In genomic region chr7:141203177-141203576, GRCh38 we compare ENCODE assay signal across 19 cellular contexts.
DNase-seq lines count a peak whose midpoint lies in the region; ATAC-seq, FAIRE-seq and TF ChIP-seq lines count a peak whose summit lies in the region.
"Had no signal": no experiment of that assay in that cellular context is flagged by ENCODE, and none has a peak within 500 bp of the region (broad histone marks: within the 10 kb centered on the region; RNA-seq: fewer than 3 reads in every experiment).

No MANE protein-coding gene starts in this region.

- dilution Hi-C loops in IMR-90 (cut with HindIII; ENCODE audit: low sequenced_read_pairs, unreplicated experiment), result no loop called here

- no peaks in the 10 kb centered on the region for H3K4me1 ChIP-seq in IMR-90 (ENCODE audit: control insufficient read depth, insufficient read depth, low read length)
- H3K4me1 ChIP-seq in H1 (replicated peaks in 1 of 4; ENCODE audit: control insufficient read depth in 3 of 4, insufficient read depth in 4 of 4, low read length in 3 of 4), result peaks cover 0 to 5% (median under 1%) of the 10 kb centered on the region in 4 experiments; a peak in 6 of 7 replicates
- H3K4me1 ChIP-seq in trophoblast cell (ENCODE audit: control insufficient read depth in 1 of 2, insufficient read depth in 2 of 2, low read length in 2 of 2), result peaks cover 0 to under 1% of the 10 kb centered on the region in 2 experiments
- peaks cover 0 to 15% of the 10 kb centered on the region in 2 experiments; a peak in 1 of 4 replicates for H3K4me1 ChIP-seq in SK-N-SH (ENCODE audit: control insufficient read depth in 1 of 2, insufficient read depth in 2 of 2, low read depth in 1 of 2, low read length in 1 of 2)

- CTCF ChIA-PET in IMR-90 (lab: Yijun Ruan, JAX) (no interaction called here), H1 (lab: Charles Lee; ENCODE audit: partially characterized antibody) (no interaction called here), SK-N-SH (lab: Yijun Ruan, JAX) (interaction anchor here (1.3 kb wide), 1 partner anchor 18 kb away, joined by 3 read pairs; no protein-coding TSS in a partner anchor)

- H2BK20ac ChIP-seq in IMR-90 (ENCODE audit: low read depth, low read length), result no peak overlapping the region
- H2BK20ac ChIP-seq in H1 (ENCODE audit: low read length), result no peak overlapping the region

- H4K20me1 ChIP-seq in IMR-90 (ENCODE audit: insufficient read depth, low read length) (no peaks in the 10 kb centered on the region), H1 (replicated peaks in 1 of 2; ENCODE audit: control insufficient read depth in 1 of 2, insufficient read depth in 2 of 2, low read length in 2 of 2) (no peaks in the 10 kb centered on the region), SK-N-SH (ENCODE audit: insufficient read depth) (no peaks in the 10 kb centered on the region)

- H3K27ac ChIP-seq in IMR-90 (ENCODE audit: insufficient read depth, low read length) (no peak overlapping the region), H1 (ENCODE audit: low read depth, low read length) (no peak overlapping the region), trophoblast cell (ENCODE audit: low read depth, low read length) (no peak overlapping the region), SK-N-SH (ENCODE audit: low read depth in 2 of 2, low read length in 1 of 2) (no peak overlapping the region)

- no peak overlapping the region for H2BK120ac ChIP-seq in IMR-90 (ENCODE audit: low read depth, low read length)
- no peak overlapping the region for H2BK120ac ChIP-seq in H1 (replicated peaks; ENCODE audit: low read depth, low read length)
- no peak overlapping the region for H2BK120ac ChIP-seq in trophoblast cell (ENCODE audit: insufficient read depth, low read length, poor library complexity)

- in situ Hi-C loops in IMR-90 (cut with MboI; ENCODE audit: low sequenced_read_pairs), result no loop called here

- H3K23ac ChIP-seq in IMR-90 (ENCODE audit: low read depth, low read length), result no peak overlapping the region
- H3K23ac ChIP-seq in H1 (ENCODE audit: insufficient read length), result no peak overlapping the region
- H3K23ac ChIP-seq in trophoblast cell (ENCODE audit: low read length), result peak overlapping the region; percentile 83

- TF ChIP-seq EP300 in H1 (IDR thresholded peaks at IDR 0.05; ENCODE audit: borderline replicate concordance in 1 of 2, low read depth in 2 of 2, low read length in 2 of 2) (no peak), SK-N-SH (IDR thresholded peaks at IDR 0.05; ENCODE audit: borderline replicate concordance in 1 of 2, low read depth in 1 of 2, low read length in 1 of 2) (no peak)

- H3K18ac ChIP-seq in IMR-90 (ENCODE audit: low read depth, low read length), result no peak overlapping the region
- no peak overlapping the region for H3K18ac ChIP-seq in H1 (ENCODE audit: extremely low read depth, low read length)
- H3K18ac ChIP-seq in trophoblast cell (ENCODE audit: low read length), result no peak overlapping the region

- no peaks in the 10 kb centered on the region for H3K27me3 ChIP-seq in IMR-90 (ENCODE audit: control insufficient read depth, insufficient read depth, low read length)
- H3K27me3 ChIP-seq in H1 (replicated peaks in 1 of 4; ENCODE audit: control insufficient read depth in 3 of 4, extremely low read depth in 1 of 4, insufficient read depth in 3 of 4, low read length in 3 of 4), result no peaks in the 10 kb centered on the region
- H3K27me3 ChIP-seq in trophoblast cell (ENCODE audit: insufficient read depth, low read length), result no peaks in the 10 kb centered on the region
- no peaks in the 10 kb centered on the region for H3K27me3 ChIP-seq in SK-N-SH (ENCODE audit: insufficient read depth)

- no peak overlapping the region for H4K5ac ChIP-seq in IMR-90 (ENCODE audit: low read depth, low read length)
- no peak overlapping the region for H4K5ac ChIP-seq in H1 (ENCODE audit: insufficient read length, low read depth, low read length)

- intact Hi-C loops in IMR-90 (cut with micrococcal nuclease), result no loop called here

- no peaks in the 10 kb centered on the region for H3K9me1 ChIP-seq in IMR-90 (ENCODE audit: insufficient read depth, low read length)

- no peak overlapping the region for H2BK15ac ChIP-seq in IMR-90 (ENCODE audit: low read depth, low read length)
- H2BK15ac ChIP-seq in H1 (ENCODE audit: low read length), result no peak overlapping the region

- no peaks in the 10 kb centered on the region for H3F3A ChIP-seq in SK-N-SH (replicated peaks; ENCODE audit: insufficient read depth)

- peak overlapping the region; percentile 17 for H2AFZ ChIP-seq in IMR-90 (replicated peaks; ENCODE audit: low read length, poor library complexity)
- H2AFZ ChIP-seq in H1 (ENCODE audit: low read length), result no peak overlapping the region
- no peak overlapping the region for H2AFZ ChIP-seq in trophoblast cell (ENCODE audit: insufficient read depth, low read length, poor library complexity)
- no peak overlapping the region for H2AFZ ChIP-seq in SK-N-SH (ENCODE audit: low read depth)
- H2AFZ ChIP-seq: GM23338 had no signal

- POLR2A ChIA-PET in IMR-90 (lab: Charles Lee; ENCODE audit: unreplicated experiment), result no interaction called here
- POLR2A ChIA-PET in H1 (lab: Charles Lee; ENCODE audit: partially characterized antibody), result no interaction called here
- POLR2A ChIA-PET in SK-N-SH (lab: Yijun Ruan, JAX), result no interaction called here

- no peak overlapping the region for H3K4me2 ChIP-seq in IMR-90 (ENCODE audit: low read depth, low read length)
- H3K4me2 ChIP-seq in H1 (ENCODE audit: insufficient read depth in 1 of 2, low read depth in 2 of 2, low read length in 2 of 2), result no peak overlapping the region
- no peak overlapping the region for H3K4me2 ChIP-seq in trophoblast cell (ENCODE audit: low read length)
- no peak overlapping the region for H3K4me2 ChIP-seq in SK-N-SH
- H3K4me2 ChIP-seq: GM23338 had no signal

- H2BK12ac ChIP-seq in H1 (ENCODE audit: low read depth, low read length) (no peak overlapping the region), trophoblast cell (ENCODE audit: low read length) (no peak overlapping the region)

- WGBS in IMR-90 (ENCODE audit: extremely low coverage in 2 of 2, insufficient read length in 1 of 2), 2 experiments, result 100% methylated on average over 2 of the region's 6 CpGs; no CpG with 5 or more reads in 1 of the 2 experiments
- 97% methylated on average over 6 of the region's 6 CpGs; no CpG with 5 or more reads in 1 of the 2 experiments for WGBS in H1 (ENCODE audit: extremely low coverage in 1 of 2, insufficient coverage in 1 of 2, insufficient read length in 1 of 2, insufficient replicate concordance in 2 of 2, low coverage in 1 of 2, low lambda C conversion rate in 2 of 2, missing lambda C conversion rate in 1 of 2), 2 experiments
- no CpG with 5 or more reads among the region's 6 CpGs for WGBS in trophoblast cell (ENCODE audit: extremely low coverage, insufficient coverage, insufficient read length)
- WGBS in SK-N-SH (ENCODE audit: low lambda C conversion rate), result 40% methylated on average over 6 of the region's 6 CpGs

- H4K91ac ChIP-seq in IMR-90 (ENCODE audit: insufficient read depth, low read depth, low read length), result no peak overlapping the region
- peak overlapping the region; percentile 49 for H4K91ac ChIP-seq in H1 (replicated peaks; ENCODE audit: insufficient read length, low read length)
- H4K91ac ChIP-seq in trophoblast cell (ENCODE audit: low read depth, low read length), result no peak overlapping the region

- H3K36me3 ChIP-seq in IMR-90 (ENCODE audit: control insufficient read depth, insufficient read depth, low read length) (no peaks in the 10 kb centered on the region), H1 (ENCODE audit: control insufficient read depth in 2 of 4, insufficient read depth in 4 of 4, low read length in 3 of 4) (no peaks in the 10 kb centered on the region), trophoblast cell (ENCODE audit: control insufficient read depth in 1 of 2, insufficient read depth in 2 of 2, low read length in 2 of 2) (no peaks in the 10 kb centered on the region), SK-N-SH (replicated peaks in 1 of 2; ENCODE audit: control insufficient read depth in 1 of 2, insufficient read depth in 2 of 2, low read length in 1 of 2) (no peaks in the 10 kb centered on the region)
- H3K36me3 ChIP-seq: HAP-1 had no signal

- no peak overlapping the region for H2AK9ac ChIP-seq in IMR-90 (replicated peaks; ENCODE audit: low read depth, low read length, poor library complexity)

- H3K4me3 ChIP-seq in IMR-90 (ENCODE audit: insufficient read depth, low read depth, low read length) (no peak overlapping the region), H1 (ENCODE audit: extremely low read depth in 1 of 4, insufficient read depth in 2 of 4, low read depth in 3 of 4, low read length in 4 of 4) (no peak overlapping the region), trophoblast cell (ENCODE audit: low read depth, low read length) (peak overlapping the region; percentile 31), SK-N-SH (ENCODE audit: low read depth in 2 of 2, low read length in 1 of 2) (no peak overlapping the region)
- H3K4me3 ChIP-seq: GM23338, HAP-1 had no signal

- no peaks in the 10 kb centered on the region for H3K9me2 ChIP-seq in SK-N-SH

- no peak overlapping the region for H4K8ac ChIP-seq in IMR-90 (ENCODE audit: low read depth in 2 of 2, low read length in 2 of 2)
- H4K8ac ChIP-seq in H1 (ENCODE audit: extremely low read depth, insufficient read depth, low read length), result no peak overlapping the region
- H4K8ac ChIP-seq in trophoblast cell (ENCODE audit: low read depth, low read length), result no peak overlapping the region

- peaks cover 2% of the 10 kb centered on the region for H3K9me3 ChIP-seq in IMR-90 (ENCODE audit: control insufficient read depth, insufficient read depth, low read length)
- no peaks in the 10 kb centered on the region for H3K9me3 ChIP-seq in H1 (ENCODE audit: insufficient read depth in 2 of 2, low read depth in 1 of 2, low read length in 1 of 2)
- peaks cover 3% of the 10 kb centered on the region for H3K9me3 ChIP-seq in trophoblast cell (ENCODE audit: insufficient read depth, low read depth, low read length)
- H3K9me3 ChIP-seq in SK-N-SH, result no peaks in the 10 kb centered on the region
- H3K9me3 ChIP-seq: HAP-1 had no signal

- TF ChIP-seq POLR2A in IMR-90 (IDR thresholded peaks at IDR 0.05; ENCODE audit: low read depth, low read length) (no peak), H1 (IDR thresholded peaks at IDR 0.05; ENCODE audit: control extremely low read depth in 1 of 2, low read depth in 2 of 2, low read length in 2 of 2) (no peak)

- no peak overlapping the region for H3K9ac ChIP-seq in IMR-90 (ENCODE audit: low read depth, low read length)
- no peak overlapping the region for H3K9ac ChIP-seq in H1 (replicated peaks in 1 of 4; ENCODE audit: extremely low read depth in 1 of 4, low read depth in 3 of 4, low read length in 3 of 4)
- no peak overlapping the region for H3K9ac ChIP-seq in trophoblast cell (ENCODE audit: low read length)
- H3K9ac ChIP-seq in SK-N-SH, result no peak overlapping the region

- H3K56ac ChIP-seq in IMR-90 (ENCODE audit: extremely low read depth, insufficient read depth, low read length) (no peak overlapping the region), H1 (replicated peaks; ENCODE audit: insufficient read length, low read depth, low read length) (no peak overlapping the region)

- no peaks in the 10 kb centered on the region for H3K79me1 ChIP-seq in IMR-90 (ENCODE audit: low read depth in 1 of 2, low read length in 2 of 2)
- no peaks in the 10 kb centered on the region; the same call in 1 of the 2 replicates for H3K79me1 ChIP-seq in H1 (ENCODE audit: low read depth, low read length)
- no peaks in the 10 kb centered on the region for H3K79me1 ChIP-seq in trophoblast cell (ENCODE audit: low read length)

- TF ChIP-seq RAD21 in IMR-90 (IDR thresholded peaks at IDR 0.05; ENCODE audit: low read length) (no peak), H1 (IDR thresholded peaks at IDR 0.05 in 1 of 2, conservative IDR thresholded peaks at IDR 0.05 in 1 of 2; ENCODE audit: low read depth in 2 of 2, low read length in 2 of 2) (no peak), SK-N-SH (IDR thresholded peaks at IDR 0.05; ENCODE audit: low read length) (no peak)

- no peak for DNase-seq in IMR-90
- peak; percentile 54 for DNase-seq in NCI-H82 treated with DMSO at 0.1 percent for 48 hours (lab: John Stamatoyannopoulos, UW; ENCODE audit: unreplicated experiment)
- no peak for DNase-seq in H1 (ENCODE audit: low read depth in 1 of 2, low spot score in 2 of 2)
- DNase-seq in trophoblast cell, result no peak
- DNase-seq in SK-N-SH, result no peak
- DNase-seq in SKM-1 (lab: John Stamatoyannopoulos, UW; ENCODE audit: unreplicated experiment), result no peak
- DNase-seq: C1 segment of cervical spinal cord; Calu3; CD4-positive, alpha-beta memory T cell; DMS153; DND-41; HFFc6 had no signal

- no peak overlapping the region for H3K14ac ChIP-seq in IMR-90 (replicated peaks; ENCODE audit: low read depth, low read length)
- H3K14ac ChIP-seq in H1 (ENCODE audit: insufficient read length), result no peak overlapping the region
- H3K14ac ChIP-seq in trophoblast cell (ENCODE audit: low read length), result no peak overlapping the region

- no TSS peak for BruUV-seq in IMR-90 (replicated peaks; lab: Mats Ljungman, UMichigan)

- no peak overlapping the region for H4K12ac ChIP-seq in trophoblast cell (ENCODE audit: low read depth, low read length)

- FAIRE-seq in H1 (lab: Jason Lieb, UNC), result no peak
- FAIRE-seq: G401.6, GM12892, GM19239, H54 had no signal

- H3K23me2 ChIP-seq in H1 (ENCODE audit: low read depth, low read length), result no peaks in the 10 kb centered on the region

- no peak overlapping the region for H2AK5ac ChIP-seq in IMR-90 (ENCODE audit: low read depth, low read length)
- no peak overlapping the region for H2AK5ac ChIP-seq in H1 (ENCODE audit: low read depth, low read length)
- no peak overlapping the region for H2AK5ac ChIP-seq in trophoblast cell (ENCODE audit: low read length)

- H3K79me2 ChIP-seq in H1 (ENCODE audit: control insufficient read depth in 1 of 2, insufficient read depth in 2 of 2, low read length in 2 of 2) (no peaks in the 10 kb centered on the region), trophoblast cell (ENCODE audit: control insufficient read depth, insufficient read depth, low read length, poor library complexity) (no peaks in the 10 kb centered on the region), SK-N-SH (ENCODE audit: insufficient read depth) (no peaks in the 10 kb centered on the region)

- ATAC-seq in IMR-90 (ENCODE audit: low read depth) (no peak), GM18520 (IDR thresholded peaks at IDR 0.05; ENCODE audit: unreplicated experiment) (no peak)
- ATAC-seq: GM23338 had no signal

- TF ChIP-seq CTCF in IMR-90 (conservative IDR thresholded peaks at IDR 0.05; ENCODE audit: low read depth, low read length), result no peak
- no peak for TF ChIP-seq CTCF in H1 (IDR thresholded peaks at IDR 0.05; ENCODE audit: control extremely low read depth in 1 of 3, insufficient read depth in 1 of 3, low read depth in 1 of 3, low read length in 3 of 3)
- no peak for TF ChIP-seq CTCF in SK-N-SH (IDR thresholded peaks at IDR 0.05)

- H2BK5ac ChIP-seq in IMR-90 (ENCODE audit: low read depth, low read length, poor library complexity, severe bottlenecking), result no peak overlapping the region
- no peak overlapping the region; the same call in 1 of the 2 replicates for H2BK5ac ChIP-seq in H1 (ENCODE audit: low read depth, low read length)
- H2BK5ac ChIP-seq in trophoblast cell (ENCODE audit: low read depth, low read length, poor library complexity), result no peak overlapping the region

- H3K4ac ChIP-seq in IMR-90 (ENCODE audit: low read depth, low read length), result no peak overlapping the region
- no peak overlapping the region for H3K4ac ChIP-seq in H1 (replicated peaks; ENCODE audit: insufficient read length, low read depth, low read length)
- H3K4ac ChIP-seq in trophoblast cell (ENCODE audit: low read depth, low read length), result no peak overlapping the region
